12 cellular contexts compared by ENCODE assay signal in the genomic region with DNA sequence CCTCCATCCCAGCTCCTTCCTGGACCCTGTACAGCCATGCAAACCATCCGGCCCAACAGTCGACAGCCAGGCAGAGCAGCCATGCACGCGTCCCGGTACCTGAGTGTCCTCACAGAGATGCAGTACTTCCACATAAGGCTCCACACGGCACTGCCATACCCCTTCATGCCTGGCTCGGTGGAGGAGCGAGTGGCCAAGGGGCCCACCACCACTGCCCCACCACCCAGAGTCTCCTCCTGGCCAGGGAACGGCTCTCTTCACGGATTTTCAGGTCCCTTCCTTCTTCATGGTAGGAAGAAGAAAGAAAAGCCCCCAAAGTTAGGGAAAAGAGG. TPM values are rescaled to one million over a fixed set of nuclear protein-coding genes. Genes with fewer than 3 reads are reported as not detected.
DNase-seq lines count a peak whose midpoint lies in the region; ATAC-seq, FAIRE-seq and TF ChIP-seq lines count a peak whose summit lies in the region.
"Had no signal": no experiment of that assay in that cellular context is flagged by ENCODE, and none has a peak within 500 bp of the region (broad histone marks: within the 10 kb centered on the region; RNA-seq: fewer than 3 reads in every experiment).

No MANE protein-coding gene starts in this region.

- DNase-seq in right atrium auricular region (ENCODE audit: low spot score) (no peak), cardiac septum (ENCODE audit: low spot score) (no peak), breast epithelium (ENCODE audit: low spot score in 2 of 2) (no peak), naive B cell (no peak), uterus (no peak), urothelium cell line (ENCODE audit: low spot score) (no peak), hippocampal formation (lab: John Stamatoyannopoulos, UW) (no peak)
- DNase-seq: activated CD8-positive, alpha-beta memory T cell treated with anti-CD3 and anti-CD28 coated beads, Interleukin-2, amount 10 ng/mL, durations not matched to agents 7 days and 5 days; cortex of kidney; SW 1271 had no signal

- H3K4me3 Mint-ChIP-seq in naive B cell, result peak overlapping the region; percentile 83 to 100 (median 100)
- H3K4me3 Mint-ChIP-seq: activated CD8-positive, alpha-beta memory T cell treated with anti-CD3 and anti-CD28 coated beads, Interleukin-2, amount 10 ng/mL, durations not matched to agents 7 days and 5 days had no signal

- ATAC-seq in naive B cell (ENCODE audit: low read depth in 2 of 2), result peak; percentile 11 to 12
- no peak for ATAC-seq in HG03378 (IDR thresholded peaks at IDR 0.05; ENCODE audit: unreplicated experiment)
- ATAC-seq: activated CD8-positive, alpha-beta memory T cell treated with anti-CD3 and anti-CD28 coated beads, Interleukin-2, amount 10 ng/mL, durations not matched to agents 7 days and 5 days had no signal

- no peaks in the 10 kb centered on the region for H3K27me3 ChIP-seq in right atrium auricular region
- H3K27me3 ChIP-seq in breast epithelium, result no peaks in the 10 kb centered on the region
- H3K27me3 ChIP-seq in uterus, result no peaks in the 10 kb centered on the region

- peaks cover 0 to 74% of the 10 kb centered on the region in 2 donors for H3K4me1 ChIP-seq in right atrium auricular region
- H3K4me1 ChIP-seq in breast epithelium, result peaks cover 8 to 37% of the 10 kb centered on the region in 2 donors
- peaks cover 9 to 12% of the 10 kb centered on the region in 2 donors for H3K4me1 ChIP-seq in uterus

- H3K4me3 ChIP-seq in right atrium auricular region, result peak overlapping the region in 1 of 2 donors; percentile 30
- peak overlapping the region; percentile 10 to 53 (median 26) for H3K4me3 ChIP-seq in breast epithelium
- no peak overlapping the region for H3K4me3 ChIP-seq in uterus

- H3K27ac ChIP-seq in right atrium auricular region (peak overlapping the region; percentile 54 to 75), breast epithelium (peak overlapping the region in 1 of 2 donors; percentile 80), uterus (peak overlapping the region; percentile 40 to 73)
- H3K27ac ChIP-seq: KMS-11 had no signal

- H3K36me3 ChIP-seq in right atrium auricular region (no peaks in the 10 kb centered on the region), breast epithelium (no peaks in the 10 kb centered on the region), uterus (no peaks in the 10 kb centered on the region)

- H3K4me1 Mint-ChIP-seq in naive B cell, result peaks cover 62 to 95% (median 77%) of the 10 kb centered on the region in 3 donors

- H3K36me3 Mint-ChIP-seq in naive B cell, result peaks cover 5 to 17% of the 10 kb centered on the region in 2 donors
- H3K36me3 Mint-ChIP-seq: activated CD8-positive, alpha-beta memory T cell treated with anti-CD3 and anti-CD28 coated beads, Interleukin-2, amount 10 ng/mL, durations not matched to agents 7 days and 5 days had no signal

- intact Hi-C loops in cardiac septum (cut with DNase I), result no loop called here
- intact Hi-C loops in breast epithelium (cut with DNase I; ENCODE audit: low total_unique reads), result no loop called here
- intact Hi-C loops in uterus (cut with DNase I; ENCODE audit: low total_unique reads), result no loop called here

- H3K9me3 Mint-ChIP-seq in naive B cell, result peaks cover 0 to 7% (median 0%) of the 10 kb centered on the region in 7 donors

- peak overlapping the region; percentile 96 to 100 (median 98) for H3K27ac Mint-ChIP-seq in naive B cell
- H3K27ac Mint-ChIP-seq: activated CD8-positive, alpha-beta memory T cell treated with anti-CD3 and anti-CD28 coated beads, Interleukin-2, amount 10 ng/mL, durations not matched to agents 7 days and 5 days had no signal

- TF ChIP-seq POLR2A in breast epithelium (IDR thresholded peaks at IDR 0.05), result no peak
- TF ChIP-seq POLR2A in uterus (IDR thresholded peaks at IDR 0.05), result no peak

- H3K9me3 ChIP-seq in right atrium auricular region (no peaks in the 10 kb centered on the region), breast epithelium (no peaks in the 10 kb centered on the region), uterus (no peaks in the 10 kb centered on the region)

- FAIRE-seq in urothelium cell line (lab: Jason Lieb, UNC), result no peak

- H3K27me3 Mint-ChIP-seq in naive B cell, result no peaks in the 10 kb centered on the region
- H3K27me3 Mint-ChIP-seq: activated CD8-positive, alpha-beta memory T cell treated with anti-CD3 and anti-CD28 coated beads, Interleukin-2, amount 10 ng/mL, durations not matched to agents 7 days and 5 days had no signal

- TF ChIP-seq CTCF in right atrium auricular region (IDR thresholded peaks at IDR 0.05), result no peak
- no peak for TF ChIP-seq CTCF in breast epithelium (IDR thresholded peaks at IDR 0.05)
- TF ChIP-seq CTCF in uterus (IDR thresholded peaks at IDR 0.05), result no peak

RNA-seq across cellular contexts. Expression of a gene that starts 51.3 kb away (rescaled TPM):
- total RNA-seq in right atrium auricular region (10 to 100 TPM; 57.5 to 63.9 TPM), cardiac septum (59.7 TPM), breast epithelium (10 to 100 TPM; 26.9 to 45.4 (median 26.9) TPM), uterus (10 to 100 TPM; 17.9 to 61.4 (median 49.7) TPM)
- polyA plus RNA-seq in naive B cell (ENCODE audit: low read depth in 6 of 6), result 10 to 100 TPM; 14.6 to 73.4 (median 36.9) TPM

Comparison
In these comparisons a context has a peak if more than half of its experiments do, and no peak if none do; other contexts are left out.
1. H3K4me3 ChIP-seq: peak in breast epithelium (3 of 3); none in uterus (0 of 2).